ENCODE assay signal across 13 cellular contexts in the genomic region with DNA sequence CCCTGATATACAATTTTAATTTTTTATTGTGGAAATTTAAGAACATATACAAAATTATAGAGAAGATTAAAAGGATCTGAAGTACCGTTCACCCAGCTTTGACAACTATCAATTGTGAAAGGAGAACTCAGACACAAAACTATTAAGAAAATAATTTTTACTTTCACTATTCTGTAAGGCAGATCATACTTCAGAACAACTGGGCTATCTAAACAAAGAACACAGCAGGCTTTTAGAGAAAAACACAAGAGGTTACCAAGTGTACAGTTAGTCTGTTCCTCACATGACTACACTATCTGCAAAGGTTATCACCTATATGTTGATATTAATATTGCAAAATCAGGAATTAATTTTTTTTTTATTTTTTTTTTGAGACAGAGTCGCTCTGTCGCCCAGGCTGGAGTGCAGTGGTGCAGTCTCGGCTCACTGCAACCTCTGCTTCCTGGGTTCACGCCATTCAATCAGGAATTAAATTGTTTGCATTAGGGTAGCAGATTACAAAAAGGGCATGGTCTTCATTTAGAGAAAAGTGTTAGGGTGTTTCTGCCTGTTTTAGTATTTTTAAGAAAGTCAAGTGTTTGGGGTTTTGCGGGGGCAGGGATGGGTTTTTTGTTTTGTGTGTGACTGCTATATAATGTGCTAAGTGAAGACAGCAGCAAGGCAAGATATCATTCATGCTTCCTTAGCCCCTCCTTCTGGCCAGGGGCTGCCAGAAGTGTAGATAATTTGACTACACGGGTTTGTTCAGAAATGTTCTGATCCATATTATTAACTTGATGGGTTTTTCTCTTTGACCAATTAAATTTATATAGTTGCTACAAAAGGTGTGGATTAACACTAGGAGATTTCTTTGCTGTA. TPM values are rescaled to one million over a fixed set of nuclear protein-coding genes. Genes with fewer than 3 reads are reported as not detected.
DNase-seq lines count a peak whose midpoint lies in the region; ATAC-seq and TF ChIP-seq lines count a peak whose summit lies in the region.
"Had no signal": no experiment of that assay in that cellular context is flagged by ENCODE, and none has a peak within 500 bp of the region (broad histone marks: within the 10 kb centered on the region; RNA-seq: fewer than 3 reads in every experiment).

No MANE protein-coding gene starts in this region.

- no peak overlapping the region for H3K4me3 ChIP-seq in CD4-positive, alpha-beta memory T cell (ENCODE audit: low read length in 2 of 2)
- no peak overlapping the region for H3K4me3 ChIP-seq in HCT116 (replicated peaks in 1 of 2; ENCODE audit: low read depth in 1 of 2, low read length in 2 of 2)
- peak overlapping the region; percentile 77 for H3K4me3 ChIP-seq in adipocyte (ENCODE audit: low read length)
- H3K4me3 ChIP-seq in MM.1S (ENCODE audit: low read length) = no peak overlapping the region
- no peak overlapping the region for H3K4me3 ChIP-seq in smooth muscle cell
- H3K4me3 ChIP-seq: ovary had no signal

- H3K27ac ChIP-seq in CD4-positive, alpha-beta memory T cell (ENCODE audit: low read depth, low read length) = no peak overlapping the region
- H3K27ac ChIP-seq in HCT116 (ENCODE audit: low read depth, low read length) (no peak overlapping the region), MM.1S (ENCODE audit: low read length) (no peak overlapping the region), smooth muscle cell (ENCODE audit: low read depth) (no peak overlapping the region)
- H3K27ac ChIP-seq: KMS-11, ovary had no signal

- no peaks in the 10 kb centered on the region for H3K4me1 Mint-ChIP-seq in CD4-positive, alpha-beta memory T cell
- H3K4me1 Mint-ChIP-seq in naive B cell = no peaks in the 10 kb centered on the region

- peaks cover 4 to 9% of the 10 kb centered on the region in 2 donors for H3K27me3 Mint-ChIP-seq in CD4-positive, alpha-beta memory T cell
- H3K27me3 Mint-ChIP-seq in naive B cell = peaks cover 0 to 11% (median 0%) of the 10 kb centered on the region in 3 donors

- H3K27ac Mint-ChIP-seq in CD4-positive, alpha-beta memory T cell = no peak overlapping the region
- H3K27ac Mint-ChIP-seq in naive B cell = peak overlapping the region in 3 of 6 donors; percentile 3 to 67 (median 6)
- H3K27ac Mint-ChIP-seq: H9 had no signal

- H3K9me3 ChIP-seq in CD4-positive, alpha-beta memory T cell (ENCODE audit: control insufficient read depth in 1 of 2, low read length in 2 of 2) = no peaks in the 10 kb centered on the region
- H3K9me3 ChIP-seq in HCT116 (ENCODE audit: control insufficient read depth in 1 of 2, insufficient read depth in 1 of 2, low read depth in 1 of 2, low read length in 2 of 2) (no peaks in the 10 kb centered on the region), adipocyte (ENCODE audit: control insufficient read depth, low read length) (no peaks in the 10 kb centered on the region), MM.1S (replicated peaks; ENCODE audit: insufficient read depth, low read length) (no peaks in the 10 kb centered on the region), smooth muscle cell (replicated peaks; ENCODE audit: low read depth) (no peaks in the 10 kb centered on the region)
- H3K9me3 ChIP-seq: ovary had no signal

- H3K36me3 Mint-ChIP-seq in CD4-positive, alpha-beta memory T cell = no peaks in the 10 kb centered on the region
- H3K36me3 Mint-ChIP-seq in naive B cell = no peaks in the 10 kb centered on the region

- no peak for TF ChIP-seq POLR2A in HCT116 (IDR thresholded peaks at IDR 0.05; ENCODE audit: borderline replicate concordance, extremely low read depth, insufficient read depth, insufficient read length)

- 73% methylated on average over 7 of the region's 7 CpGs for WGBS in smooth muscle cell (ENCODE audit: low lambda C conversion rate)

- H3K9me2 ChIP-seq in HCT116 (ENCODE audit: insufficient read depth) (no peaks in the 10 kb centered on the region), MM.1S (replicated peaks; ENCODE audit: insufficient read depth, low read length) (no peaks in the 10 kb centered on the region)

- H3F3A ChIP-seq in MM.1S (ENCODE audit: insufficient read depth, low read length) (no peaks in the 10 kb centered on the region), smooth muscle cell (ENCODE audit: low read depth) (no peaks in the 10 kb centered on the region)

- ATAC-seq in HCT116 = no peak
- peak; percentile 25 to 37 for ATAC-seq in naive B cell (ENCODE audit: low read depth in 2 of 2)
- ATAC-seq in GM21723 (IDR thresholded peaks at IDR 0.05; ENCODE audit: unreplicated experiment) = no peak

- no peaks in the 10 kb centered on the region for H3K9me3 Mint-ChIP-seq in CD4-positive, alpha-beta memory T cell
- H3K9me3 Mint-ChIP-seq in naive B cell = no peaks in the 10 kb centered on the region
- H3K9me3 Mint-ChIP-seq: H9 had no signal

- H4K20me1 ChIP-seq in HCT116 (ENCODE audit: insufficient read depth) = no peaks in the 10 kb centered on the region
- H4K20me1 ChIP-seq in MM.1S (ENCODE audit: insufficient read depth, low read length) = no peaks in the 10 kb centered on the region
- no peaks in the 10 kb centered on the region for H4K20me1 ChIP-seq in smooth muscle cell (ENCODE audit: low read depth)

- intact Hi-C loops in CD4-positive, alpha-beta memory T cell (cut with micrococcal nuclease) = no loop called here
- intact Hi-C loops in HCT116 (cut with micrococcal nuclease) = no loop called here

- H3K4me3 Mint-ChIP-seq in CD4-positive, alpha-beta memory T cell = peak overlapping the region in 6 of 8 donors; percentile 12 to 72 (median 49)
- H3K4me3 Mint-ChIP-seq in naive B cell = peak overlapping the region; percentile 33 to 87 (median 57)
- H3K4me3 Mint-ChIP-seq: H9 had no signal

- no peaks in the 10 kb centered on the region for H3K4me1 ChIP-seq in CD4-positive, alpha-beta memory T cell (ENCODE audit: insufficient read depth, low read length)
- no peaks in the 10 kb centered on the region for H3K4me1 ChIP-seq in HCT116 (ENCODE audit: control insufficient read depth in 1 of 2, insufficient read depth in 2 of 2, low read length in 2 of 2)
- H3K4me1 ChIP-seq in adipocyte (ENCODE audit: control insufficient read depth, insufficient read depth, low read length) = peaks cover 18% of the 10 kb centered on the region
- no peaks in the 10 kb centered on the region for H3K4me1 ChIP-seq in MM.1S (ENCODE audit: low read length)
- peaks cover 5% of the 10 kb centered on the region for H3K4me1 ChIP-seq in smooth muscle cell (ENCODE audit: low read depth)

- TF ChIP-seq RAD21 in HCT116 (IDR thresholded peaks at IDR 0.05; ENCODE audit: low read depth) = peak; percentile 19; the same call in 1 of the 2 replicates

- POLR2A ChIA-PET in CD4-positive, alpha-beta memory T cell (lab: Charles Lee; ENCODE audit: partially characterized antibody) = no interaction called here
- POLR2A ChIA-PET in HCT116 (lab: Charles Lee) = no interaction called here

- H3K36me3 ChIP-seq in CD4-positive, alpha-beta memory T cell (ENCODE audit: insufficient read depth, low read length) = no peaks in the 10 kb centered on the region
- H3K36me3 ChIP-seq in HCT116 (ENCODE audit: control insufficient read depth in 1 of 2, insufficient read depth in 2 of 2, low read length in 2 of 2) (no peaks in the 10 kb centered on the region), adipocyte (ENCODE audit: control insufficient read depth, insufficient read depth, low read length, severe bottlenecking) (no peaks in the 10 kb centered on the region), MM.1S (replicated peaks; ENCODE audit: insufficient read depth, low read length) (no peaks in the 10 kb centered on the region), smooth muscle cell (ENCODE audit: low read depth) (no peaks in the 10 kb centered on the region)
- H3K36me3 ChIP-seq: ovary had no signal

- RAD21 ChIA-PET in HCT116 (lab: Charles Lee; ENCODE audit: low non-redundant PET in 1 of 2, low total read pairs in 2 of 2, uncharacterized antibody in 2 of 2, unreplicated experiment in 2 of 2) = no interaction called here

- no peaks in the 10 kb centered on the region for H3K27me3 ChIP-seq in CD4-positive, alpha-beta memory T cell (ENCODE audit: insufficient read depth, low read length)
- H3K27me3 ChIP-seq in HCT116 (ENCODE audit: insufficient read depth, low read length) (no peaks in the 10 kb centered on the region), adipocyte (replicated peaks; ENCODE audit: control insufficient read depth, insufficient read depth, low read length) (no peaks in the 10 kb centered on the region), MM.1S (replicated peaks; ENCODE audit: insufficient read depth, low read length) (no peaks in the 10 kb centered on the region), smooth muscle cell (ENCODE audit: low read depth) (no peaks in the 10 kb centered on the region)
- H3K27me3 ChIP-seq: ovary had no signal

- H3K9ac ChIP-seq in HCT116 (ENCODE audit: low read length) (no peak overlapping the region), adipocyte (ENCODE audit: low read length) (peak overlapping the region; percentile 64), MM.1S (ENCODE audit: low read length) (no peak overlapping the region), smooth muscle cell (ENCODE audit: low read depth) (no peak overlapping the region)
- H3K9ac ChIP-seq: KMS-11 had no signal

- DNase-seq in CD4-positive, alpha-beta memory T cell = no peak
- DNase-seq in HCT116 (ENCODE audit: low read depth, low spot score) (no peak), adipocyte (ENCODE audit: low read depth) (no peak), naive B cell (no peak), MM.1S (no peak), smooth muscle cell (lab: John Stamatoyannopoulos, UW; ENCODE audit: unreplicated experiment) (no peak), amniotic stem cell (lab: John Stamatoyannopoulos, UW) (no peak)
- DNase-seq: amygdala, glutamatergic neuron, H9, ovary had no signal

- H3K79me2 ChIP-seq in HCT116 (ENCODE audit: insufficient read depth, low read length) = no peaks in the 10 kb centered on the region
- H3K79me2 ChIP-seq in MM.1S (ENCODE audit: low read length) = no peaks in the 10 kb centered on the region
- no peaks in the 10 kb centered on the region for H3K79me2 ChIP-seq in smooth muscle cell (ENCODE audit: low read depth)

- H3K4me2 ChIP-seq in HCT116 (ENCODE audit: low read length) (no peak overlapping the region), MM.1S (ENCODE audit: low read depth, low read length) (no peak overlapping the region), smooth muscle cell (no peak overlapping the region)
- H3K4me2 ChIP-seq: KMS-11 had no signal

- H2AFZ ChIP-seq in HCT116 (ENCODE audit: low read depth, low read length, poor library complexity, severe bottlenecking) (no peak overlapping the region), MM.1S (ENCODE audit: low read length) (no peak overlapping the region), smooth muscle cell (ENCODE audit: low read depth) (no peak overlapping the region)

- TF ChIP-seq CTCF in HCT116 (IDR thresholded peaks at IDR 0.05 in 2 of 3, conservative IDR thresholded peaks at IDR 0.05 in 1 of 3; ENCODE audit: borderline replicate concordance in 1 of 3, insufficient read depth in 1 of 3, low read depth in 2 of 3, low read length in 2 of 3) = 0 out of 6 replicates have a peak, but pooled peaks of 1 of the 3 experiments have one; percentile 6
- TF ChIP-seq CTCF in MM.1S (IDR thresholded peaks at IDR 0.05; ENCODE audit: low read length) = no peak
- no peak for TF ChIP-seq CTCF in smooth muscle cell (IDR thresholded peaks at IDR 0.05; ENCODE audit: borderline replicate concordance, insufficient read depth, poor library complexity, severe bottlenecking)

- no TSS peak for BruUV-seq in HCT116 (replicated peaks; lab: Mats Ljungman, UMichigan)

- CTCF ChIA-PET in CD4-positive, alpha-beta memory T cell (lab: Charles Lee; ENCODE audit: partially characterized antibody) = interaction anchor here (0.9 kb wide), 1 partner anchor 9 kb away, joined by 3 read pairs; no protein-coding TSS in a partner anchor
- CTCF ChIA-PET in HCT116 (lab: Charles Lee) = interaction anchor here (1.4 kb wide), 1 partner anchor 259 kb away, joined by 3 read pairs; no protein-coding TSS in a partner anchor

RNA-seq across cellular contexts. Expression of gene SIK2, which starts 27.6 kb away (rescaled TPM):
- total RNA-seq in CD4-positive, alpha-beta memory T cell = 10 to 100 TPM; 12.8 to 13.8 TPM
- under 1 TPM; 0.04 to 0.38 TPM for polyA plus RNA-seq in CD4-positive, alpha-beta memory T cell
- 13.0 TPM for total RNA-seq in HCT116 (2021; ENCODE audit: unreplicated experiment)
- 7.4 and 8.7 TPM in 2 replicates for polyA plus RNA-seq in HCT116 (2012)
- 1 to 10 TPM in 1 of 6 donors, under 1 TPM in 5; 0.09 to 1.0 (median 0.31) TPM for polyA plus RNA-seq in naive B cell (ENCODE audit: low read depth in 6 of 6)
- total RNA-seq in smooth muscle cell = 12.5 and 14.1 TPM in 2 replicates
- polyA plus RNA-seq in smooth muscle cell = 1.9 and 2.4 TPM in 2 replicates

RNA-seq across cellular contexts. Expression of gene LAYN, which starts 34.1 kb away (rescaled TPM):
- total RNA-seq in CD4-positive, alpha-beta memory T cell = not detected
- polyA plus RNA-seq in CD4-positive, alpha-beta memory T cell = not detected
- total RNA-seq in HCT116 (2021; ENCODE audit: unreplicated experiment) (not detected), smooth muscle cell (61.0 and 67.4 TPM in 2 replicates)
- polyA plus RNA-seq in HCT116 (2012) = not detected in 2 replicates
- polyA plus RNA-seq in naive B cell (ENCODE audit: low read depth in 6 of 6) (not detected), smooth muscle cell (52.6 and 64.5 TPM in 2 replicates)

Comparison
In these comparisons a context has a peak if more than half of its experiments do, and no peak if none do; other contexts are left out.
1. ATAC-seq: peak in naive B cell (2 of 2); none in HCT116 (single experiment) and GM21723 (single experiment).
2. RNA of gene LAYN, which starts 34.1 kb away (total RNA-seq): 61.0 to 67.4 TPM in smooth muscle cell; not detected in CD4-positive, alpha-beta memory T cell and not detected in HCT116 (single experiment); every median in the first group is over 10 times any median in the second.